Comparison of ENCODE assay signal across 1 cellular context in genomic region chr13:109904218-109904617, GRCh38.
TF ChIP-seq lines count a peak whose summit lies in the region.

No MANE protein-coding gene starts in this region.

TF ChIP-seq in GM12878, 131 proteins besides CTCF, POLR2A, EP300 and RAD21 (continued from another document):
- no peak for TF ChIP-seq IRF4 (IDR thresholded peaks at IDR 0.05; ENCODE audit: low read depth, low read length)
- no peak for TF ChIP-seq ZNF687 (IDR thresholded peaks at IDR 0.05)
- TF ChIP-seq RCOR1 (conservative IDR thresholded peaks at IDR 0.05; ENCODE audit: low read depth, low read length): no peak
- no peak for TF ChIP-seq RELA (IDR thresholded peaks at IDR 0.05; ENCODE audit: borderline replicate concordance, partially characterized antibody)
- no peak for TF ChIP-seq MYB (IDR thresholded peaks at IDR 0.05; ENCODE audit: borderline replicate concordance, low read depth, low read length)
- TF ChIP-seq ZNF207 (IDR thresholded peaks at IDR 0.05; ENCODE audit: borderline replicate concordance): no peak
- no peak for TF ChIP-seq HDGF (IDR thresholded peaks at IDR 0.05)
- TF ChIP-seq JUNB (IDR thresholded peaks at IDR 0.05): no peak
- no peak for TF ChIP-seq SKIL (IDR thresholded peaks at IDR 0.05; ENCODE audit: low read depth, poor library complexity, severe bottlenecking)
- TF ChIP-seq RAD51 (IDR thresholded peaks at IDR 0.05): no peak
